ENCODE assay signal across 8 cellular contexts in the genomic region with DNA sequence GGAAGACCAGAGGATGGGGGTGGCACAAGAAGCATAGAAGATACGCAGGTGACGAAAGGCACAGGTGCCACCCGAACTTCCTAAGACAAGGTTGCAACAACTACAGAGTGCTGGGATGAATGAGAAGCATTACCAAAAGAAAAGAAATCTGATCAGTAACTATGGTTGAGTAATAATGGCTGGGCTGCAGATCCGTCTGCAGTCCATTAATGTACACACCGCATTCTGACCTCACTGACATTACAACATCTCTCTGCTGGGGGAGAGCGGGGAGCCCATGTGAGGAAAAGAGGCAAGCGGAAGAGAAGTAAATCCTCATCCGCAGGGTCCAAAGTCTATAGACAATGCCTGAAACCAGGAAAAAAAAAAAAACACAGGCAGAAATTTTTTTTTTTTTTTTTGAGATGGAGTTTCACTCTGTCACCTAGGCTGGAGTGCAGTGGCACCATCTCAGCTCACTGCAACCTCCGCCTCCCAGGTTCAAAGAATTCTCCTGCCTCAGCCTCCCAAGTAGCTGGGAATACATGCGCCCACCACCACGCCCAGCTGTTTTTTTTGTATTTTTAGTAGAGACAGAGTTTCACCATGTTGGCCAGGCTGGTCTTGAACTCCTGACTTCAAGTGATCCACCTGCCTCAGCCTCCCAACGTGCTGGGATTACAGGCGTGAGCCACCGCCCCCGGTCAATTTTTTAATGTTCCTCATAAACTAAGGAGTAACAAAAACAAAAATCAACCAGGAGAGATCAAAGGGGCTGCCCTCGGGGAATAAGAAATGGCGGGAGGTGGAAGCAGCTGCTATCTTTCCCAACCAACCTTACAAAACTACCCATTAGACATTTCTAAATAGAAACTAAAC. TPM values are rescaled to one million over a fixed set of nuclear protein-coding genes. Genes with fewer than 3 reads are reported as not detected.
DNase-seq lines count a peak whose midpoint lies in the region; ATAC-seq and TF ChIP-seq lines count a peak whose summit lies in the region.
"Not testable (repeated sequence)": the region's sequence is repeated elsewhere in the genome, so short reads cannot be mapped to it uniquely, and the experiment has no call there.

No MANE protein-coding gene starts in this region.

- H3K4me1 Mint-ChIP-seq in CD4-positive, CD25-positive, alpha-beta regulatory T cell = peaks cover 33 to 99% (median 85%) of the 10 kb centered on the region in 4 donors
- peaks cover 95% of the 10 kb centered on the region for H3K4me1 Mint-ChIP-seq in activated CD8-positive, alpha-beta memory T cell treated with anti-CD3 and anti-CD28 coated beads, Interleukin-2, amount 10 ng/mL, durations not matched to agents 7 days and 5 days
- H3K4me1 Mint-ChIP-seq in chondrocyte (ENCODE audit: low read depth) = peaks cover 87% of the 10 kb centered on the region
- H3K4me1 Mint-ChIP-seq in natural killer cell treated with Interleukin-12 subunit alpha and Interleukin-12 subunit beta and Interleukin-15 and Interleukin-18, amount 100 ng/mL, for 72 hours (ENCODE audit: low read depth in 2 of 2) = peaks cover 62 to 91% of the 10 kb centered on the region in 2 donors

- BruUV-seq in Panc1 (replicated peaks; lab: Mats Ljungman, UMichigan) = not testable (repeated sequence)

- not testable (repeated sequence) for H3K27me3 ChIP-seq in CD4-positive, CD25-positive, alpha-beta regulatory T cell (ENCODE audit: control insufficient read depth, insufficient read depth, low read length); Panc1 (ENCODE audit: control insufficient read depth, insufficient read depth, low read length); hepatocyte; stomach

- in situ Hi-C loops in Panc1 (cut with HindIII; ENCODE audit: low pct_unique_long_range_greater_than_20kb, low sequenced_read_pairs) = not testable (repeated sequence)

- intact Hi-C loops in Panc1 (cut with micrococcal nuclease; ENCODE audit: unreplicated experiment); stomach (cut with DNase I; ENCODE audit: low total_unique reads): not testable (repeated sequence)

- not testable (repeated sequence) for ATAC-seq in CD4-positive, CD25-positive, alpha-beta regulatory T cell (ENCODE audit: low read depth in 2 of 2); Panc1; activated CD8-positive, alpha-beta memory T cell treated with anti-CD3 and anti-CD28 coated beads, Interleukin-2, amount 10 ng/mL, durations not matched to agents 7 days and 5 days; natural killer cell treated with Interleukin-12 subunit alpha and Interleukin-12 subunit beta and Interleukin-15 and Interleukin-18, amount 100 ng/mL, for 72 hours

- H3K4me3 ChIP-seq in CD4-positive, CD25-positive, alpha-beta regulatory T cell (ENCODE audit: low read depth, low read length) = peak overlapping the region; percentile 94
- not testable (repeated sequence) for H3K4me3 ChIP-seq in Panc1 (ENCODE audit: low read depth in 2 of 2, low read length in 2 of 2); hepatocyte; stomach

- not testable (repeated sequence) for H2AFZ ChIP-seq in hepatocyte

- peaks cover 99% of the 10 kb centered on the region for H3K79me2 ChIP-seq in hepatocyte

- not testable (repeated sequence) for H3K36me3 ChIP-seq in CD4-positive, CD25-positive, alpha-beta regulatory T cell (ENCODE audit: control insufficient read depth, insufficient read depth, low read length); Panc1 (ENCODE audit: control insufficient read depth, insufficient read depth, low read length); hepatocyte (replicated peaks; ENCODE audit: insufficient read depth, low read depth); stomach

- not testable (repeated sequence) for TF ChIP-seq POLR2A in stomach (IDR thresholded peaks at IDR 0.05)

- not testable (repeated sequence) for H3K27me3 Mint-ChIP-seq in CD4-positive, CD25-positive, alpha-beta regulatory T cell; activated CD8-positive, alpha-beta memory T cell treated with anti-CD3 and anti-CD28 coated beads, Interleukin-2, amount 10 ng/mL, durations not matched to agents 7 days and 5 days; chondrocyte (ENCODE audit: low read depth); natural killer cell treated with Interleukin-12 subunit alpha and Interleukin-12 subunit beta and Interleukin-15 and Interleukin-18, amount 100 ng/mL, for 72 hours

- POLR2A ChIA-PET in Panc1 (lab: Charles Lee) = not testable (repeated sequence)

- peak overlapping the region; percentile 90 to 99 (median 93) for H3K27ac Mint-ChIP-seq in CD4-positive, CD25-positive, alpha-beta regulatory T cell
- H3K27ac Mint-ChIP-seq in activated CD8-positive, alpha-beta memory T cell treated with anti-CD3 and anti-CD28 coated beads, Interleukin-2, amount 10 ng/mL, durations not matched to agents 7 days and 5 days = peak overlapping the region; percentile 93
- peak overlapping the region; percentile 91 for H3K27ac Mint-ChIP-seq in chondrocyte (ENCODE audit: unreplicated experiment)
- peak overlapping the region in 1 of 2 donors; percentile 19 for H3K27ac Mint-ChIP-seq in natural killer cell treated with Interleukin-12 subunit alpha and Interleukin-12 subunit beta and Interleukin-15 and Interleukin-18, amount 100 ng/mL, for 72 hours

- peak overlapping the region; percentile 89 to 98 (median 94) for H3K4me3 Mint-ChIP-seq in CD4-positive, CD25-positive, alpha-beta regulatory T cell
- peak overlapping the region; percentile 80 for H3K4me3 Mint-ChIP-seq in activated CD8-positive, alpha-beta memory T cell treated with anti-CD3 and anti-CD28 coated beads, Interleukin-2, amount 10 ng/mL, durations not matched to agents 7 days and 5 days
- H3K4me3 Mint-ChIP-seq in chondrocyte (ENCODE audit: unreplicated experiment) = not testable (repeated sequence)
- peak overlapping the region; percentile 38 for H3K4me3 Mint-ChIP-seq in natural killer cell treated with Interleukin-12 subunit alpha and Interleukin-12 subunit beta and Interleukin-15 and Interleukin-18, amount 100 ng/mL, for 72 hours

- H3K4me1 ChIP-seq in CD4-positive, CD25-positive, alpha-beta regulatory T cell (ENCODE audit: control insufficient read depth, insufficient read depth, low read length, poor library complexity, severe bottlenecking) = peaks cover 98% of the 10 kb centered on the region
- peaks cover 35% of the 10 kb centered on the region for H3K4me1 ChIP-seq in Panc1 (ENCODE audit: control insufficient read depth, insufficient read depth, low read length)
- peaks cover 62% of the 10 kb centered on the region for H3K4me1 ChIP-seq in hepatocyte (ENCODE audit: insufficient read depth)
- peaks cover 39 to 100% (median 87%) of the 10 kb centered on the region in 4 donors for H3K4me1 ChIP-seq in stomach

- CTCF ChIA-PET in Panc1 (lab: Charles Lee); activated CD8-positive, alpha-beta memory T cell treated with anti-CD3 and anti-CD28 coated beads, Interleukin-2, amount 10 ng/mL, durations not matched to agents 7 days and 5 days (lab: Charles Lee): not testable (repeated sequence)

- H3K27ac ChIP-seq in CD4-positive, CD25-positive, alpha-beta regulatory T cell (ENCODE audit: insufficient read depth, low read length, poor library complexity, severe bottlenecking) = peak overlapping the region; percentile 85
- H3K27ac ChIP-seq in Panc1 (ENCODE audit: low read length) = peak overlapping the region; percentile 85; the same call in 1 of the 2 replicates
- peak overlapping the region; percentile 91 for H3K27ac ChIP-seq in hepatocyte
- peak overlapping the region in 4 of 5 donors; percentile 65 to 82 (median 72) for H3K27ac ChIP-seq in stomach

- not testable (repeated sequence) for TF ChIP-seq EP300 in stomach (IDR thresholded peaks at IDR 0.05)

- peak overlapping the region; percentile 60 for H3K4me2 ChIP-seq in hepatocyte

- TF ChIP-seq CTCF in Panc1 (IDR thresholded peaks at IDR 0.05); chondrocyte (IDR thresholded peaks at IDR 0.05); hepatocyte (IDR thresholded peaks at IDR 0.05; ENCODE audit: poor library complexity); stomach (IDR thresholded peaks at IDR 0.05): not testable (repeated sequence)

- H4K20me1 ChIP-seq in hepatocyte (ENCODE audit: insufficient read depth, poor library complexity, severe bottlenecking) = peaks cover 92% of the 10 kb centered on the region

- not testable (repeated sequence) for DNase-seq in CD4-positive, CD25-positive, alpha-beta regulatory T cell; Panc1 (ENCODE audit: low read depth, low spot score); activated CD8-positive, alpha-beta memory T cell treated with anti-CD3 and anti-CD28 coated beads, Interleukin-2, amount 10 ng/mL, durations not matched to agents 7 days and 5 days; chondrocyte (ENCODE audit: low spot score); natural killer cell treated with Interleukin-12 subunit alpha and Interleukin-12 subunit beta and Interleukin-15 and Interleukin-18, amount 100 ng/mL, for 72 hours (ENCODE audit: low spot score); stomach
- peak; percentile 74 for DNase-seq in HuH-7 (ENCODE audit: low spot score)
- DNase-seq in hepatocyte (ENCODE audit: low spot score) = peak; percentile 85

- whole genome bisulfite sequencing in hepatocyte (ENCODE audit: low lambda C conversion rate, missing lambda C conversion rate) = 78% methylated on average over 17 of the region's 17 CpGs
- WGBS in stomach, 5 donors = 77 to 91% (median 85%) methylated on average over 17 of the region's 17 CpGs

- not testable (repeated sequence) for H3K9me3 ChIP-seq in CD4-positive, CD25-positive, alpha-beta regulatory T cell (ENCODE audit: control insufficient read depth in 2 of 2, low read length in 2 of 2); Panc1 (ENCODE audit: control insufficient read depth, insufficient read depth, low read depth, low read length); hepatocyte (ENCODE audit: low read depth); stomach

- H3K36me3 Mint-ChIP-seq in CD4-positive, CD25-positive, alpha-beta regulatory T cell; chondrocyte (ENCODE audit: low read depth); natural killer cell treated with Interleukin-12 subunit alpha and Interleukin-12 subunit beta and Interleukin-15 and Interleukin-18, amount 100 ng/mL, for 72 hours: not testable (repeated sequence)
- peaks cover 39% of the 10 kb centered on the region for H3K36me3 Mint-ChIP-seq in activated CD8-positive, alpha-beta memory T cell treated with anti-CD3 and anti-CD28 coated beads, Interleukin-2, amount 10 ng/mL, durations not matched to agents 7 days and 5 days

- H3K9me2 ChIP-seq in hepatocyte (replicated peaks; ENCODE audit: insufficient read depth) = not testable (repeated sequence)

- H3K9me3 Mint-ChIP-seq in CD4-positive, CD25-positive, alpha-beta regulatory T cell; activated CD8-positive, alpha-beta memory T cell treated with anti-CD3 and anti-CD28 coated beads, Interleukin-2, amount 10 ng/mL, durations not matched to agents 7 days and 5 days (ENCODE audit: low read depth); chondrocyte (ENCODE audit: low read depth); natural killer cell treated with Interleukin-12 subunit alpha and Interleukin-12 subunit beta and Interleukin-15 and Interleukin-18, amount 100 ng/mL, for 72 hours: not testable (repeated sequence)

RNA-seq across cellular contexts. Expression of gene STK24, which starts 7.2 kb away (rescaled TPM):
- total RNA-seq in CD4-positive, CD25-positive, alpha-beta regulatory T cell = 141 TPM
- polyA plus RNA-seq in CD4-positive, CD25-positive, alpha-beta regulatory T cell = 10 to 100 TPM; 26.7 to 58.4 (median 40.9) TPM
- total RNA-seq in Panc1 (2021; ENCODE audit: unreplicated experiment) = 57.3 TPM
- polyA plus RNA-seq in Panc1 (2012; ENCODE audit: insufficient read length) = 30.1 TPM
- 100 to 1,000 TPM; 134 to 148 TPM for total RNA-seq in activated CD8-positive, alpha-beta memory T cell treated with anti-CD3 and anti-CD28 coated beads, Interleukin-2, amount 10 ng/mL, durations not matched to agents 7 days and 5 days
- 98.2 to 105 TPM (median 100 TPM) in 3 replicates for total RNA-seq in chondrocyte
- total RNA-seq in hepatocyte = 68.9 and 74.4 TPM in 2 replicates
- polyA plus RNA-seq in hepatocyte = 62.5 and 71.2 TPM in 2 replicates
- total RNA-seq in natural killer cell treated with Interleukin-12 subunit alpha and Interleukin-12 subunit beta and Interleukin-15 and Interleukin-18, amount 100 ng/mL, for 72 hours = 10 to 100 TPM; 73.0 to 90.1 TPM
- total RNA-seq in stomach = 100 to 1,000 TPM in 1 of 5 donors, 10 to 100 TPM in 4; 33.0 to 104 (median 58.9) TPM
- polyA plus RNA-seq in stomach = 100 to 1,000 TPM in 1 of 3 donors, 10 to 100 TPM in 2; 59.2 to 139 (median 59.8) TPM
